ENCODE assay signal across 8 cellular contexts in genomic region chr2:70643715-70644114, GRCh38.
DNase-seq lines count a peak whose midpoint lies in the region; ATAC-seq and TF ChIP-seq lines count a peak whose summit lies in the region.

No MANE protein-coding gene starts in this region.

- no peaks in the 10 kb centered on the region for H3K79me2 ChIP-seq in OCI-LY3 (ENCODE audit: low read length)

- in situ Hi-C loops in GM13977 (cut with MboI; ENCODE audit: low pct_unique_long_range_greater_than_20kb, low sequenced_read_pairs, unreplicated experiment) = loop anchor here (25.0 kb wide), 1 partner anchor 731 kb away; the partner anchor contains the start of gene MXD1

- no peak overlapping the region for H3K4me2 ChIP-seq in OCI-LY3 (ENCODE audit: low read length)

- ATAC-seq in GM19035 (IDR thresholded peaks at IDR 0.05; ENCODE audit: unreplicated experiment) (no peak), HG03378 (IDR thresholded peaks at IDR 0.05; ENCODE audit: unreplicated experiment) (no peak), GM21447 (IDR thresholded peaks at IDR 0.05; ENCODE audit: unreplicated experiment) (no peak)

- no peak overlapping the region for H3K9ac ChIP-seq in OCI-LY3 (ENCODE audit: low read length)

- H3K4me1 ChIP-seq in OCI-LY3 (ENCODE audit: low read length) = no peaks in the 10 kb centered on the region

- TF ChIP-seq CTCF in C4-2B (conservative IDR thresholded peaks at IDR 0.05) = peak; percentile 59
- peak; percentile 32 for TF ChIP-seq CTCF in GM13977 (IDR thresholded peaks at IDR 0.05; ENCODE audit: extremely low read depth, insufficient read depth, missing control alignments)
- peak; percentile 51 for TF ChIP-seq CTCF in OCI-LY3 (IDR thresholded peaks at IDR 0.05; ENCODE audit: low read depth, low read length)

- no peaks in the 10 kb centered on the region for H4K20me1 ChIP-seq in OCI-LY3 (ENCODE audit: insufficient read depth, low read length)

- DNase-seq in GM13977 (ENCODE audit: low spot score) = no peak
- DNase-seq in erythroblast (lab: John Stamatoyannopoulos, UW) = peak; percentile 58 to 65
- DNase-seq in inferior parietal cortex (ENCODE audit: extremely low spot score) = no peak

- no peak for TF ChIP-seq POLR2A in erythroblast (IDR thresholded peaks at IDR 0.05; ENCODE audit: low read length)

- H3K9me3 ChIP-seq in OCI-LY3 (ENCODE audit: insufficient read depth, low read length) = no peaks in the 10 kb centered on the region

- no peak overlapping the region for H3K4me3 ChIP-seq in OCI-LY3 (ENCODE audit: low read length)

- no peak overlapping the region for H3K27ac ChIP-seq in C4-2B
- no peak overlapping the region for H3K27ac ChIP-seq in OCI-LY3 (ENCODE audit: low read length)

- no peak overlapping the region for H2AFZ ChIP-seq in OCI-LY3 (ENCODE audit: low read depth, low read length)

- peaks cover 19% of the 10 kb centered on the region for H3K27me3 ChIP-seq in OCI-LY3 (ENCODE audit: low read depth, low read length)

- H3K36me3 ChIP-seq in OCI-LY3 (replicated peaks; ENCODE audit: low read depth, low read length) = no peaks in the 10 kb centered on the region

Comparison
In these comparisons a context has a peak if more than half of its experiments do, and no peak if none do; other contexts are left out.
1. DNase-seq: peak in erythroblast (2 of 2); none in GM13977 (single experiment) and inferior parietal cortex (single experiment).
2. Peak in every context shown above with its lines, with median percentiles within 50 percentile points of each other: CTCF ChIP-seq.